21 cellular contexts compared by ENCODE assay signal in the genomic region with DNA sequence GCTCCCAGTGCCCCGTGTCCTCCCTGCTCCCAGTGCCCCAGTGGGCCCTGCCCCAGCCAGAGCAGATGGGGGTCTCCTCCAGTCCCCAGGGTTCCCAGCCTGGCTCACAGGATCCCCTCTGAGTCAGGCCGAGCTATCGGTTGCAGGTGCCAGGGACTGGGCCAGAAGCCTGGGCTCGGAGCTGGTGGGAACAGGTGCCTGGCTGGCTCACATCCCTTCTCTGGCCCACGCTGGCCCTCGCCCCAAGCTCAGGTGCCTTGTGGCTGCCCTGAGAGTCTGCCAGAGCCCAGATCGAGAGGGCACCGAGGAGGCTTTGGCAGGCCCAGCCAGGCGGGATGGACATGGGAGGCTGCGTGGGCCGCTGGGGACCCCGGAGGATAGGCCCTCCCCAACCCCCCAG. TPM values are rescaled to one million over a fixed set of nuclear protein-coding genes. Genes with fewer than 3 reads are reported as not detected.
DNase-seq lines count a peak whose midpoint lies in the region; ATAC-seq and TF ChIP-seq lines count a peak whose summit lies in the region.
"Had no signal": no experiment of that assay in that cellular context is flagged by ENCODE, and none has a peak within 500 bp of the region (broad histone marks: within the 10 kb centered on the region; RNA-seq: fewer than 3 reads in every experiment).

No MANE protein-coding gene starts in this region.

- H3K36me3 ChIP-seq in BLaER1 treated with 17β-estradiol and CSF1 and Interleukin-3, amounts not matched to agents 10 nM and 100 nM: no peaks in the 10 kb centered on the region
- H3K36me3 ChIP-seq in PC-3 (ENCODE audit: low read depth, low read length) (no peaks in the 10 kb centered on the region), psoas muscle (ENCODE audit: insufficient read depth in 1 of 2, low read depth in 1 of 2) (no peaks in the 10 kb centered on the region)

- peaks cover 23 to 81% (median 78%) of the 10 kb centered on the region in 10 experiments for H3K4me1 ChIP-seq in BLaER1 treated with 17β-estradiol and CSF1 and Interleukin-3, amounts not matched to agents 10 nM and 100 nM
- peaks cover 25% of the 10 kb centered on the region for H3K4me1 ChIP-seq in PC-3 (ENCODE audit: insufficient read depth, low read length)
- H3K4me1 ChIP-seq in psoas muscle: peaks cover 3% of the 10 kb centered on the region

- H3K9me3 Mint-ChIP-seq in activated CD8-positive, alpha-beta T cell treated with anti-CD3 and anti-CD28 coated beads, Interleukin-2, amount 10 ng/mL, durations not matched to agents 7 days and 5 days (ENCODE audit: insufficient read depth): no peaks in the 10 kb centered on the region
- H3K9me3 Mint-ChIP-seq: H9 had no signal

- no peak overlapping the region for H3K27ac Mint-ChIP-seq in activated CD8-positive, alpha-beta T cell treated with anti-CD3 and anti-CD28 coated beads, Interleukin-2, amount 10 ng/mL, durations not matched to agents 7 days and 5 days
- H3K27ac Mint-ChIP-seq: H9 had no signal

- H3K4me1 Mint-ChIP-seq in activated CD8-positive, alpha-beta T cell treated with anti-CD3 and anti-CD28 coated beads, Interleukin-2, amount 10 ng/mL, durations not matched to agents 7 days and 5 days (ENCODE audit: low read depth): peaks cover 39% of the 10 kb centered on the region

- POLR2A ChIA-PET in PC-3 (lab: Charles Lee; ENCODE audit: unreplicated experiment): interaction anchor here (0.5 kb wide), 1 partner anchor 32 kb away, joined by 7 read pairs; no protein-coding TSS in a partner anchor
- POLR2A ChIA-PET in activated CD8-positive, alpha-beta T cell treated with anti-CD3 and anti-CD28 coated beads, Interleukin-2, amount 10 ng/mL, durations not matched to agents 7 days and 5 days (lab: Charles Lee): interaction anchor here (1.2 to 1.3 kb wide), 2 partner anchors 13 to 79 kb away, joined by 3 to 5 read pairs; no protein-coding TSS in a partner anchor

- no peak overlapping the region for H2AFZ ChIP-seq in PC-3 (ENCODE audit: low read length)

- H3K9me3 ChIP-seq in BLaER1 treated with 17β-estradiol and CSF1 and Interleukin-3, amounts not matched to agents 10 nM and 100 nM (replicated peaks in 1 of 11): no peaks in the 10 kb centered on the region
- H3K9me3 ChIP-seq in PC-3 (ENCODE audit: low read length) (no peaks in the 10 kb centered on the region), psoas muscle (no peaks in the 10 kb centered on the region)

- TF ChIP-seq CTCF in PC-3 (conservative IDR thresholded peaks at IDR 0.05; ENCODE audit: low read depth, low read length) (no peak), psoas muscle (IDR thresholded peaks at IDR 0.05) (no peak)

- no peak for DNase-seq in PC-3
- DNase-seq in cerebellar nuclear complex (lab: John Stamatoyannopoulos, UW): peak; percentile 43 to 78
- DNase-seq in psoas muscle: peak in 1 of 2 donors; percentile 43
- DNase-seq in HuH-7.5 (ENCODE audit: low spot score): no peak
- no peak for DNase-seq in activated gamma-delta T cell (lab: John Stamatoyannopoulos, UW)
- no peak for DNase-seq in DMS79 (lab: John Stamatoyannopoulos, UW)
- DNase-seq in activated CD8-positive, alpha-beta T cell treated with anti-CD3 and anti-CD28 coated beads, Interleukin-2, amount 10 ng/mL, durations not matched to agents 7 days and 5 days: no peak
- DNase-seq: DMS153, H9, NCI-H1048, NCI-H146, NCI-H2081, NCI-H2171 treated with DMSO at 0.1 percent for 48 hours, NCI-H446 treated with DMSO at 0.1 percent for 48 hours, NCI-H69 had no signal

- H3K9ac ChIP-seq in BLaER1 treated with 17β-estradiol and CSF1 and Interleukin-3, amounts not matched to agents 10 nM and 100 nM: peak overlapping the region in 4 of 11 experiments; percentile 35 to 65 (median 58); a peak in 7 of 22 replicates
- H3K9ac ChIP-seq in PC-3 (ENCODE audit: low read length): peak overlapping the region; percentile 37

- ATAC-seq in PC-3 (no peak), psoas muscle (peak; percentile 58 to 91 (median 64))
- ATAC-seq in activated CD8-positive, alpha-beta T cell treated with anti-CD3 and anti-CD28 coated beads, Interleukin-2, amount 10 ng/mL, durations not matched to agents 7 days and 5 days: no peak
- ATAC-seq: Right ventricle myocardium inferior had no signal

- BruUV-seq in PC-3 (replicated peaks; lab: Mats Ljungman, UMichigan): no TSS peak

- 31 to 55% (median 36%) methylated on average over 12 of the region's 12 CpGs for WGBS in psoas muscle, 3 donors

- H3K27ac ChIP-seq in BLaER1 treated with 17β-estradiol and CSF1 and Interleukin-3, amounts not matched to agents 10 nM and 100 nM: peak overlapping the region in 4 of 11 experiments; percentile 13 to 67 (median 44); a peak in 2 of 22 replicates
- peak overlapping the region; percentile 66 for H3K27ac ChIP-seq in PC-3 (ENCODE audit: low read length)
- no peak overlapping the region for H3K27ac ChIP-seq in psoas muscle

- H3K27me3 Mint-ChIP-seq in activated CD8-positive, alpha-beta T cell treated with anti-CD3 and anti-CD28 coated beads, Interleukin-2, amount 10 ng/mL, durations not matched to agents 7 days and 5 days (ENCODE audit: low read depth): no peaks in the 10 kb centered on the region

- H3K4me2 ChIP-seq in BLaER1 treated with 17β-estradiol and CSF1 and Interleukin-3, amounts not matched to agents 10 nM and 100 nM: peak overlapping the region in 9 of 11 experiments; percentile 61 to 96 (median 88); a peak in 17 of 22 replicates
- H3K4me2 ChIP-seq in PC-3 (ENCODE audit: low read length): 0 out of 2 replicates have a peak overlapping the region, but pooled peaks have one; percentile 72

- no peaks in the 10 kb centered on the region for H3K9me2 ChIP-seq in PC-3 (replicated peaks; ENCODE audit: low read length)

- CTCF ChIA-PET in PC-3 (lab: Charles Lee): no interaction called here
- CTCF ChIA-PET in activated CD8-positive, alpha-beta T cell treated with anti-CD3 and anti-CD28 coated beads, Interleukin-2, amount 10 ng/mL, durations not matched to agents 7 days and 5 days (lab: Charles Lee): no interaction called here

- H3K4me3 ChIP-seq in BLaER1 treated with 17β-estradiol and CSF1 and Interleukin-3, amounts not matched to agents 10 nM and 100 nM: no peak overlapping the region; a peak in 1 of 20 replicates
- H3K4me3 ChIP-seq in PC-3 (ENCODE audit: low read length): no peak overlapping the region
- no peak overlapping the region for H3K4me3 ChIP-seq in psoas muscle
- H3K4me3 ChIP-seq: GM12878 had no signal

- intact Hi-C loops in PC-3 (cut with micrococcal nuclease) (no loop called here), psoas muscle (cut with DNase I) (no loop called here)

- no peaks in the 10 kb centered on the region for H3F3A ChIP-seq in PC-3 (ENCODE audit: low read length, unreplicated experiment)

- H3K27me3 ChIP-seq in BLaER1 treated with 17β-estradiol and CSF1 and Interleukin-3, amounts not matched to agents 10 nM and 100 nM: peaks cover 0 to 62% (median 8%) of the 10 kb centered on the region in 11 experiments; a peak in 12 of 22 replicates
- no peaks in the 10 kb centered on the region for H3K27me3 ChIP-seq in PC-3 (ENCODE audit: low read length)
- H3K27me3 ChIP-seq in psoas muscle (ENCODE audit: insufficient read depth in 3 of 3, low read length in 2 of 3): peaks cover 0 to 23% (median 0%) of the 10 kb centered on the region in 3 donors

- no peaks in the 10 kb centered on the region for H3K79me2 ChIP-seq in PC-3 (ENCODE audit: low read length)

- H3K4me3 Mint-ChIP-seq in activated CD8-positive, alpha-beta T cell treated with anti-CD3 and anti-CD28 coated beads, Interleukin-2, amount 10 ng/mL, durations not matched to agents 7 days and 5 days: no peak overlapping the region
- H3K4me3 Mint-ChIP-seq: H9 had no signal

- H4K20me1 ChIP-seq in BLaER1 treated with 17β-estradiol and CSF1 and Interleukin-3, amounts not matched to agents 10 nM and 100 nM: peaks cover 0 to 81% (median 38%) of the 10 kb centered on the region in 11 experiments; a peak in 14 of 22 replicates
- H4K20me1 ChIP-seq in PC-3 (ENCODE audit: low read length): no peaks in the 10 kb centered on the region

- no peaks in the 10 kb centered on the region for H3K36me3 Mint-ChIP-seq in activated CD8-positive, alpha-beta T cell treated with anti-CD3 and anti-CD28 coated beads, Interleukin-2, amount 10 ng/mL, durations not matched to agents 7 days and 5 days (ENCODE audit: low read depth)

RNA-seq across cellular contexts. Expression of gene PLCH2, which starts 18.9 kb away (rescaled TPM):
- 5.9 and 7.2 TPM in 2 replicates for total RNA-seq in PC-3 (2014; rRNA removed)
- under 1 TPM; 0.04 to 0.60 (median 0.13) TPM for total RNA-seq in psoas muscle
- polyA plus RNA-seq in psoas muscle: under 1 TPM in 2 of 3 donors, not detected in 1; 0.05 to 0.12 TPM
- 10 to 100 TPM in 1 of 2 experiments, 1 to 10 TPM in 1; 9.8 to 11.8 TPM for total RNA-seq in activated CD8-positive, alpha-beta T cell treated with anti-CD3 and anti-CD28 coated beads, Interleukin-2, amount 10 ng/mL, durations not matched to agents 7 days and 5 days
- total RNA-seq: A673, SK-MEL-5 had no signal

RNA-seq across cellular contexts. Expression of gene PANK4, which starts 31.4 kb away (rescaled TPM):
- total RNA-seq in PC-3 (2014; rRNA removed): 69.4 and 86.9 TPM in 2 replicates
- total RNA-seq in psoas muscle: 10 to 100 TPM; 29.0 to 45.1 (median 35.3) TPM
- 10 to 100 TPM; 30.3 to 32.4 (median 31.9) TPM for polyA plus RNA-seq in psoas muscle
- total RNA-seq in activated CD8-positive, alpha-beta T cell treated with anti-CD3 and anti-CD28 coated beads, Interleukin-2, amount 10 ng/mL, durations not matched to agents 7 days and 5 days: 10 to 100 TPM; 55.9 to 66.8 TPM

RNA-seq across cellular contexts. Expression of gene HES5, which starts 35.0 kb away (rescaled TPM):
- total RNA-seq in PC-3 (2014; rRNA removed): 0.84 and 1.8 TPM in 2 replicates
- under 1 TPM; 0.18 to 0.77 (median 0.45) TPM for total RNA-seq in psoas muscle
- under 1 TPM in 2 of 3 donors, not detected in 1; 0.13 to 0.14 TPM for polyA plus RNA-seq in psoas muscle
- total RNA-seq in activated CD8-positive, alpha-beta T cell treated with anti-CD3 and anti-CD28 coated beads, Interleukin-2, amount 10 ng/mL, durations not matched to agents 7 days and 5 days: not detected
- total RNA-seq: A673, H9, MCF 10A, SK-MEL-5 had no signal

Comparison
In these comparisons a context has a peak if more than half of its experiments do, and no peak if none do; other contexts are left out.
1. ATAC-seq: peak in psoas muscle (4 of 4); none in PC-3 (single experiment) and activated CD8-positive, alpha-beta T cell treated with anti-CD3 and anti-CD28 coated beads, Interleukin-2, amount 10 ng/mL, durations not matched to agents 7 days and 5 days (single experiment).
2. DNase-seq: peak in cerebellar nuclear complex (2 of 2); none in PC-3 (single experiment), HuH-7.5 (single experiment), activated gamma-delta T cell (single experiment), DMS79 (single experiment) and activated CD8-positive, alpha-beta T cell treated with anti-CD3 and anti-CD28 coated beads, Interleukin-2, amount 10 ng/mL, durations not matched to agents 7 days and 5 days (single experiment).